In genomic region chr9:101417389-101417788, GRCh38 we compare ENCODE assay signal across 20 cellular contexts. TPM values are rescaled to one million over a fixed set of nuclear protein-coding genes. Genes with fewer than 3 reads are reported as not detected.
DNase-seq lines count a peak whose midpoint lies in the region; ATAC-seq and FAIRE-seq lines count a peak whose summit lies in the region.
"Had no signal": no experiment of that assay in that cellular context is flagged by ENCODE, and none has a peak within 500 bp of the region (broad histone marks: within the 10 kb centered on the region; RNA-seq: fewer than 3 reads in every experiment).

No MANE protein-coding gene starts in this region.

- peaks cover 15 to 23% (median 17%) of the 10 kb centered on the region in 10 experiments for H3K4me1 ChIP-seq in BLaER1 treated with 17β-estradiol and CSF1 and Interleukin-3, amounts not matched to agents 10 nM and 100 nM
- H3K4me1 ChIP-seq in small intestine (ENCODE audit: control insufficient read depth in 2 of 2, insufficient read depth in 1 of 2, low read depth in 1 of 2, low read length in 1 of 2), result no peaks in the 10 kb centered on the region

- peaks cover 3 to 30% (median 19%) of the 10 kb centered on the region in 11 experiments; a peak in 15 of 22 replicates for H3K36me3 ChIP-seq in BLaER1 treated with 17β-estradiol and CSF1 and Interleukin-3, amounts not matched to agents 10 nM and 100 nM
- H3K36me3 ChIP-seq in small intestine (ENCODE audit: control insufficient read depth in 2 of 2, insufficient read depth in 2 of 2, low read length in 2 of 2), result peaks cover 0 to 4% of the 10 kb centered on the region in 2 donors

- FAIRE-seq in small intestine (lab: Jason Lieb, UNC), result no peak
- FAIRE-seq: G401.6, GM12892, H1 had no signal

- H3K9ac ChIP-seq in BLaER1 treated with 17β-estradiol and CSF1 and Interleukin-3, amounts not matched to agents 10 nM and 100 nM, result no peak overlapping the region
- H3K9ac ChIP-seq: GM23248 had no signal

- H4K20me1 ChIP-seq in BLaER1 treated with 17β-estradiol and CSF1 and Interleukin-3, amounts not matched to agents 10 nM and 100 nM, result no peaks in the 10 kb centered on the region

- peak overlapping the region in 10 of 11 experiments; percentile 0 to 61 (median 42); a peak in 16 of 22 replicates for H3K4me2 ChIP-seq in BLaER1 treated with 17β-estradiol and CSF1 and Interleukin-3, amounts not matched to agents 10 nM and 100 nM

- no peak for DNase-seq in left lobe of liver (ENCODE audit: low spot score)
- DNase-seq in small intestine, result peak; percentile 52
- no peak for DNase-seq in NCI-H748 (lab: John Stamatoyannopoulos, UW; ENCODE audit: unreplicated experiment)
- DNase-seq: Calu3; CD4-positive, alpha-beta T cell; CD8-positive, alpha-beta memory T cell; DMS153; DND-41; GM23248; H7; HCEC 1CT had no signal

- H3K27ac ChIP-seq in BLaER1 treated with 17β-estradiol and CSF1 and Interleukin-3, amounts not matched to agents 10 nM and 100 nM, result peak overlapping the region in 5 of 11 experiments; percentile 20 to 47 (median 35); a peak in 8 of 22 replicates
- no peak overlapping the region for H3K27ac ChIP-seq in small intestine (ENCODE audit: low read depth in 1 of 2, low read length in 1 of 2)
- H3K27ac ChIP-seq: GM23248 had no signal

- peaks cover 25 to 35% (median 31%) of the 10 kb centered on the region in 11 experiments for H3K9me3 ChIP-seq in BLaER1 treated with 17β-estradiol and CSF1 and Interleukin-3, amounts not matched to agents 10 nM and 100 nM (replicated peaks in 1 of 11)
- no peaks in the 10 kb centered on the region for H3K9me3 ChIP-seq in small intestine (ENCODE audit: control insufficient read depth, low read depth)

- H3K27me3 ChIP-seq in BLaER1 treated with 17β-estradiol and CSF1 and Interleukin-3, amounts not matched to agents 10 nM and 100 nM, result no peaks in the 10 kb centered on the region
- H3K27me3 ChIP-seq in small intestine (ENCODE audit: control insufficient read depth in 2 of 2, insufficient read depth in 2 of 2, low read length in 2 of 2), result no peaks in the 10 kb centered on the region

- no peak overlapping the region for H3K4me3 ChIP-seq in BLaER1 treated with 17β-estradiol and CSF1 and Interleukin-3, amounts not matched to agents 10 nM and 100 nM
- H3K4me3 ChIP-seq in small intestine (ENCODE audit: low read depth in 1 of 2, low read length in 2 of 2), result no peak overlapping the region
- H3K4me3 ChIP-seq: GM23248 had no signal

- peak; percentile 7 for ATAC-seq in left lobe of liver
- no peak for ATAC-seq in GM19351 (IDR thresholded peaks at IDR 0.05; ENCODE audit: unreplicated experiment)

RNA-seq across cellular contexts. Expression of gene ALDOB, which starts 18.2 kb away (rescaled TPM):
- 4,002 TPM for total RNA-seq in left lobe of liver
- over 10,000 TPM in 2 of 3 donors, 100 to 1,000 TPM in 1; 757 to 16,248 (median 11,399) TPM for polyA plus RNA-seq in small intestine
- total RNA-seq: A172; A673; CD4-positive, alpha-beta T cell; CD8-positive, alpha-beta memory T cell; GM23248; H1; H7 had no signal
- polyA plus RNA-seq: BJ; CD14-positive monocyte; CD8-positive, alpha-beta memory T cell; H1 had no signal

RNA-seq across cellular contexts. Expression of gene ZNF189, which starts 18.7 kb away (rescaled TPM):
- total RNA-seq in left lobe of liver, result 8.3 TPM
- 10 to 100 TPM in 2 of 3 donors, 1 to 10 TPM in 1; 7.3 to 14.1 (median 11.7) TPM for polyA plus RNA-seq in small intestine

RNA-seq across cellular contexts. Expression of gene MRPL50, which starts 19.0 kb away (rescaled TPM):
- total RNA-seq in left lobe of liver, result 5.1 TPM
- polyA plus RNA-seq in small intestine, result 10 to 100 TPM in 2 of 3 donors, 1 to 10 TPM in 1; 7.3 to 13.2 (median 10.1) TPM

RNA-seq across cellular contexts. Expression of gene BAAT, which starts 32.6 kb away (rescaled TPM):
- 459 TPM for total RNA-seq in left lobe of liver
- under 1 TPM in 1 of 3 donors, not detected in 2; 0.04 TPM for polyA plus RNA-seq in small intestine
- total RNA-seq: A172; CD4-positive, alpha-beta T cell; CD8-positive, alpha-beta memory T cell; GM23248 had no signal
- polyA plus RNA-seq: BJ, CD14-positive monocyte had no signal
